In the genomic region with DNA sequence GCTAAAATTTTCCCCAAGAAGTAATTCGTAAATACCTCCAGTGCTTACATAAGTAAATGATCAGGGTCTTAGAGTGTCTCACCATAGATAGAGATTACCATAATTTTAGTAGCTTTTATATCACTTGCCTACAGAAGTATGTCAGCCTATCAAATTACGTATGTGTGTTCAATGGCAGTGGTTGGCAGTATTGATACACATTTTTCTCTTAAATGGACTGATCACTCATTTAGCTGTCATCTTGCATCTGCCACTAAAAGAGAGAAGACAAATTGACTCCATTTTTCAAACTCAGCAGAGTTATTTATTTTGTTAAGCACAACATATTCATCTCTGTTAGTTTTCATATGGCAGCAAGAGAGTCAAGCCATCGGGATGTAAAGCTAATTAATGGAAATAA, we compare ENCODE assay signal across 33 cellular contexts.
"Had no signal": no experiment of that assay in that cellular context is flagged by ENCODE, and none has a peak within 500 bp of the region (broad histone marks: within the 10 kb centered on the region; RNA-seq: fewer than 3 reads in every experiment).

No MANE protein-coding gene starts in this region.

- H3K9ac ChIP-seq: KMS-11 had no signal

- H3K27me3 ChIP-seq: MG63 had no signal

- H3K4me2 ChIP-seq: KMS-11 had no signal

- H3K9me3 ChIP-seq: MG63 had no signal

- DNase-seq: Karpas-422, Kasumi-1, KG1, MG63, MM.1S, MV-4-11, NCI-H1048, NCI-H1092, NCI-H1092 treated with DMSO at 0.1 percent for 48 hours, NCI-H1105, NCI-H1105 treated with DMSO at 0.1 percent for 48 hours, NCI-H1417 treated with DMSO at 0.1 percent for 48 hours, NCI-H1436, NCI-H1436 treated with DMSO at 0.1 percent for 48 hours, NCI-H146, NCI-H1694, NCI-H1694 treated with DMSO at 0.1 percent for 48 hours, NCI-H187, NCI-H187 treated with DMSO at 0.1 percent for 48 hours, NCI-H1930, NCI-H2029, NCI-H2029 treated with DMSO at 0.1 percent for 48 hours, NCI-H2081, NCI-H2081 treated with DMSO at 0.1 percent for 48 hours, NCI-H2107, NCI-H2171, NCI-H2171 treated with DMSO at 0.1 percent for 48 hours, NCI-H2227 treated with DMSO at 0.1 percent for 48 hours, NCI-H226, NCI-H345, NCI-H510A, NCI-H510A treated with DMSO at 0.1 percent for 48 hours had no signal

- H3K27ac ChIP-seq: KMS-11 had no signal

- H3K36me3 ChIP-seq: MG63 had no signal

- H3K4me3 ChIP-seq: MG63 had no signal
